16 cellular contexts compared by ENCODE assay signal in the genomic region with DNA sequence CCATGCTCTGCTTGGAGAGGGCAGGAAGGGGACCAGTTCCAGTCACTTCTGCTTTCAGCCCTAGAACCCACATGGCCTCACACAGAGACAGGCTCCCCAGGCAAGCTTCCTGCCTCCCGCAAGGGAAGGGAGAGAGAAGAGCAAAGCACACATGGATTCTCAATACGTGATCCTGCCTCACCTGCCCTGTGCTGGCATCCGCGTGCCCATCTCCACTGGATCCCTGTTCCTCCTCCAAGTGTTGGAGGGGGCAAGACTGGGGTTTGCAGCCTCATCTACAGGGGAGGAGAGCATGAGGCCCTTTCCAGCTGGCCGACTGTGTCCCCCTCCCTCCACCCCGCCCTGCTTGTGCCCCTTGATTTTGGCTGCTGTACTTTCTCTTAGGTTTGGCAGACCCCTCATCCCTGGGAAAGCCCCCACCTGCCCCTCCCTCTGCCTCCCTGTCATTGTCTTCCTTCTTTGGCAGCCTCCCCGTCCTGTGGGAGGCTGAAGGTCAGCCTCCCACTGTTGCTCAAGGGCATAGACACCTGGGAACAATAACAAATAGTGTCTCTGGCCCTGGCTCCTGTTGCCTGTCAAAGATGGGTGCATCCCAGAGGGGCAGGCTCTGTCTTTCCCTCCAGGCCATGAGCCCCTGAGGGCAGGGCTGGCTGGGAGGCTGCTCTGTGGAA. TPM values are rescaled to one million over a fixed set of nuclear protein-coding genes. Genes with fewer than 3 reads are reported as not detected.
"Had no signal": no experiment of that assay in that cellular context is flagged by ENCODE, and none has a peak within 500 bp of the region (broad histone marks: within the 10 kb centered on the region; RNA-seq: fewer than 3 reads in every experiment).

No MANE protein-coding gene starts in this region.

- DNase-seq: activated CD4-positive, alpha-beta T cell treated with anti-CD3 and anti-CD28 coated beads for 48 hours; activated CD8-positive, alpha-beta memory T cell treated with anti-CD3 and anti-CD28 coated beads for 24 hours; activated naive CD4-positive, alpha-beta T cell treated with anti-CD3 and anti-CD28 coated beads, Interleukin-2, amount 50 U/mL, for 16 hours; adrenal gland; effector CD4-positive, alpha-beta T cell; heart right ventricle; sigmoid colon; stimulated activated CD4-positive, alpha-beta T cell treated with anti-CD3 and anti-CD28 coated beads, Interleukin-12 subunit alpha, Interleukin-12 subunit beta, amount 100 ng/mL, for 4 hours; stimulated activated CD4-positive, alpha-beta T cell treated with anti-CD3 and anti-CD28 coated beads, Interleukin-2, amount 100 ng/mL, for 48 hours; stimulated activated naive CD4-positive, alpha-beta T cell treated with Interleukin-2 at 50 U/mL for 16 hours had no signal

- H3K27me3 ChIP-seq: adrenal gland, sigmoid colon had no signal

- H3K4me1 ChIP-seq: adrenal gland, sigmoid colon had no signal

- FAIRE-seq: frontal cortex, islet of Langerhans had no signal

- ATAC-seq: left lobe of liver; natural killer cell treated with Interleukin-12 subunit alpha and Interleukin-12 subunit beta and Interleukin-15 and Interleukin-18, amount 100 ng/mL, for 72 hours had no signal

- H3K4me3 Mint-ChIP-seq: natural killer cell treated with Interleukin-12 subunit alpha and Interleukin-12 subunit beta and Interleukin-15 and Interleukin-18, amount 100 ng/mL, for 72 hours; type B pancreatic cell had no signal

- H3K27ac Mint-ChIP-seq: natural killer cell treated with Interleukin-12 subunit alpha and Interleukin-12 subunit beta and Interleukin-15 and Interleukin-18, amount 100 ng/mL, for 72 hours; type B pancreatic cell had no signal

- H3K36me3 ChIP-seq: adrenal gland, heart right ventricle, sigmoid colon had no signal

- H3K27ac ChIP-seq: adrenal gland, coronary artery, heart right ventricle, sigmoid colon had no signal

- H3K4me3 ChIP-seq: adrenal gland, coronary artery, heart right ventricle, sigmoid colon had no signal

RNA-seq across cellular contexts. Expression of a gene that starts 22.7 kb away (rescaled TPM):
- total RNA-seq: left lobe of liver; natural killer cell treated with Interleukin-12 subunit alpha and Interleukin-12 subunit beta and Interleukin-15 and Interleukin-18, amount 100 ng/mL, for 72 hours had no signal
